Comparison of ENCODE assay signal across 21 cellular contexts in genomic region chr5:135019314-135019713, GRCh38. TPM values are rescaled to one million over a fixed set of nuclear protein-coding genes. Genes with fewer than 3 reads are reported as not detected.
DNase-seq lines count a peak whose midpoint lies in the region; ATAC-seq and TF ChIP-seq lines count a peak whose summit lies in the region.
"Had no signal": no experiment of that assay in that cellular context is flagged by ENCODE, and none has a peak within 500 bp of the region (broad histone marks: within the 10 kb centered on the region; RNA-seq: fewer than 3 reads in every experiment).

No MANE protein-coding gene starts in this region.

- 86% methylated on average over 3 of the region's 5 CpGs for WGBS in esophagus squamous epithelium, 2 donors

- H4K20me1 ChIP-seq in DOHH2 (ENCODE audit: control insufficient read depth, insufficient read depth, low read depth, low read length): no peaks in the 10 kb centered on the region
- no peaks in the 10 kb centered on the region for H4K20me1 ChIP-seq in SU-DHL-6 (ENCODE audit: low read depth, low read length)

- H3K27ac ChIP-seq in DOHH2 (ENCODE audit: low read depth, low read length) (no peak overlapping the region), SU-DHL-6 (ENCODE audit: low read depth, low read length) (no peak overlapping the region), esophagus squamous epithelium (peak overlapping the region in 1 of 4 donors; percentile 56)
- H3K27ac ChIP-seq: hepatocyte, pancreas, SJSA1, vagina had no signal

- no peak overlapping the region for H3K4me3 ChIP-seq in DOHH2 (ENCODE audit: low read length)
- no peak overlapping the region for H3K4me3 ChIP-seq in H7 (ENCODE audit: insufficient read depth, low read depth, low read length)
- no peak overlapping the region for H3K4me3 ChIP-seq in SU-DHL-6 (ENCODE audit: insufficient read depth, low read length, poor library complexity, severe bottlenecking)
- no peak overlapping the region for H3K4me3 ChIP-seq in esophagus squamous epithelium
- H3K4me3 ChIP-seq: hepatocyte, pancreas, SJSA1, vagina had no signal

- H3K27me3 ChIP-seq in DOHH2 (ENCODE audit: control insufficient read depth, low read length) (no peaks in the 10 kb centered on the region), H7 (ENCODE audit: control insufficient read depth, insufficient read depth, low read length) (no peaks in the 10 kb centered on the region), SU-DHL-6 (ENCODE audit: low read length) (no peaks in the 10 kb centered on the region), esophagus squamous epithelium (no peaks in the 10 kb centered on the region)
- H3K27me3 ChIP-seq: hepatocyte, pancreas, SJSA1, vagina had no signal

- H3K79me2 ChIP-seq in DOHH2 (ENCODE audit: control insufficient read depth, low read length): no peaks in the 10 kb centered on the region
- H3K79me2 ChIP-seq in SU-DHL-6 (ENCODE audit: insufficient read depth, low read length): no peaks in the 10 kb centered on the region

- no peak overlapping the region for H2AFZ ChIP-seq in SU-DHL-6 (ENCODE audit: low read depth, low read length, severe bottlenecking)
- H2AFZ ChIP-seq: hepatocyte had no signal

- intact Hi-C loops in esophagus squamous epithelium (cut with DNase I): no loop called here

- no peak overlapping the region for H3K4me2 ChIP-seq in DOHH2 (ENCODE audit: low read length)
- no peak overlapping the region for H3K4me2 ChIP-seq in SU-DHL-6 (ENCODE audit: low read depth, low read length, poor library complexity, severe bottlenecking)
- H3K4me2 ChIP-seq: hepatocyte had no signal

- H3K9me3 ChIP-seq in DOHH2 (ENCODE audit: control insufficient read depth, insufficient read depth, low read length) (no peaks in the 10 kb centered on the region), SU-DHL-6 (ENCODE audit: insufficient read depth, low read length) (no peaks in the 10 kb centered on the region), esophagus squamous epithelium (no peaks in the 10 kb centered on the region)
- H3K9me3 ChIP-seq: pancreas, SJSA1, vagina had no signal

- DNase-seq in H7: peak; percentile 70
- peak; percentile 81 for DNase-seq in mesenteric fat pad (ENCODE audit: low spot score)
- DNase-seq in esophagus squamous epithelium (lab: John Stamatoyannopoulos, UW): no peak
- DNase-seq in stimulated activated CD8-positive, alpha-beta memory T cell treated with anti-CD3 and anti-CD28 coated beads, Interleukin-4, amount 100 ng/mL, for 48 hours: no peak
- no peak for DNase-seq in SHP77 treated with DMSO at 0.1 percent for 48 hours (lab: John Stamatoyannopoulos, UW)
- DNase-seq: activated CD4-positive, alpha-beta T cell treated with anti-CD3 and anti-CD28 coated beads for 1 hour; CD8-positive, alpha-beta T cell; islet precursor cell; mammary epithelial cell; naive B cell; NCI-H1694 treated with DMSO at 0.1 percent for 48 hours; NCI-H446; stimulated activated CD4-positive, alpha-beta T cell treated with anti-CD3 and anti-CD28 coated beads, Interleukin-2, amount 100 ng/mL, for 48 hours had no signal

- no peaks in the 10 kb centered on the region for H3K36me3 ChIP-seq in DOHH2 (ENCODE audit: control insufficient read depth, low read length)
- no peaks in the 10 kb centered on the region for H3K36me3 ChIP-seq in H7 (replicated peaks; ENCODE audit: control insufficient read depth, insufficient read depth, low read length)
- H3K36me3 ChIP-seq in SU-DHL-6 (ENCODE audit: low read length): no peaks in the 10 kb centered on the region
- no peaks in the 10 kb centered on the region for H3K36me3 ChIP-seq in esophagus squamous epithelium
- H3K36me3 ChIP-seq: pancreas, SJSA1, vagina had no signal

- ATAC-seq in HG02610 (IDR thresholded peaks at IDR 0.05; ENCODE audit: unreplicated experiment): no peak
- ATAC-seq: CD8-positive, alpha-beta T cell; pancreas had no signal

- peaks cover 12% of the 10 kb centered on the region; the same call in 1 of the 2 replicates for H3F3A ChIP-seq in DOHH2 (ENCODE audit: control insufficient read depth, insufficient read depth)
- no peaks in the 10 kb centered on the region for H3F3A ChIP-seq in SU-DHL-6 (ENCODE audit: insufficient read depth)

- TF ChIP-seq POLR2A in esophagus squamous epithelium (IDR thresholded peaks at IDR 0.05): no peak

- TF ChIP-seq CTCF in DOHH2 (IDR thresholded peaks at IDR 0.05; ENCODE audit: low read depth, low read length, poor library complexity, severe bottlenecking): peak; percentile 50
- peak; percentile 23 for TF ChIP-seq CTCF in SU-DHL-6 (IDR thresholded peaks at IDR 0.05; ENCODE audit: insufficient read depth, low read length, poor library complexity, severe bottlenecking)
- TF ChIP-seq CTCF in esophagus squamous epithelium (IDR thresholded peaks at IDR 0.05): no peak

- no peaks in the 10 kb centered on the region for H3K9me2 ChIP-seq in DOHH2 (replicated peaks; ENCODE audit: control insufficient read depth, low read length)
- H3K9me2 ChIP-seq in SU-DHL-6 (replicated peaks; ENCODE audit: insufficient read depth, low read length): no peaks in the 10 kb centered on the region

- H3K4me1 ChIP-seq in DOHH2 (ENCODE audit: control insufficient read depth, low read length): no peaks in the 10 kb centered on the region
- H3K4me1 ChIP-seq in esophagus squamous epithelium: peaks cover 15 to 54% (median 23%) of the 10 kb centered on the region in 3 donors
- H3K4me1 ChIP-seq: SJSA1 had no signal

- no peak overlapping the region for H3K9ac ChIP-seq in SU-DHL-6 (ENCODE audit: low read length)

RNA-seq across cellular contexts. Expression of gene PITX1, which starts 14.7 kb away (rescaled TPM):
- total RNA-seq in H7 (2014; rRNA removed; shearing (Covaris generic)): not detected in 2 replicates
- total RNA-seq in mesenteric fat pad (0.13 TPM), esophagus squamous epithelium (1,000 to 10,000 TPM in 1 of 4 donors, 100 to 1,000 TPM in 3; 571 to 1,232 (median 680) TPM)
- total RNA-seq: CD8-positive, alpha-beta T cell; cerebellum had no signal

RNA-seq across cellular contexts. Expression of gene CATSPER3, which starts 51.6 kb away (rescaled TPM):
- 0.07 TPM in 1 of 2 replicates, not detected in the other for total RNA-seq in H7 (2014; rRNA removed; shearing (Covaris generic))
- total RNA-seq in mesenteric fat pad (0.61 TPM), esophagus squamous epithelium (under 1 TPM in 2 of 4 donors, not detected in 2; 0.23 to 0.76 TPM)
- total RNA-seq: hepatocyte, mammary epithelial cell, vagina had no signal

Comparison
In these comparisons a context has a peak if more than half of its experiments do, and no peak if none do; other contexts are left out.
1. CTCF ChIP-seq: peak in DOHH2 (single experiment) and SU-DHL-6 (single experiment); none in esophagus squamous epithelium (0 of 6).
2. DNase-seq: peak in H7 (single experiment) and mesenteric fat pad (single experiment); none in esophagus squamous epithelium (single experiment), stimulated activated CD8-positive, alpha-beta memory T cell treated with anti-CD3 and anti-CD28 coated beads, Interleukin-4, amount 100 ng/mL, for 48 hours (single experiment) and SHP77 treated with DMSO at 0.1 percent for 48 hours (single experiment).
3. RNA of gene PITX1, which starts 14.7 kb away (total RNA-seq): 571 to 1,232 TPM in esophagus squamous epithelium; 0.13 TPM in mesenteric fat pad (single experiment) and not detected in H7; every median in the first group is over 100 times any median in the second.